1 cellular context compared by ENCODE assay signal in the genomic region with DNA sequence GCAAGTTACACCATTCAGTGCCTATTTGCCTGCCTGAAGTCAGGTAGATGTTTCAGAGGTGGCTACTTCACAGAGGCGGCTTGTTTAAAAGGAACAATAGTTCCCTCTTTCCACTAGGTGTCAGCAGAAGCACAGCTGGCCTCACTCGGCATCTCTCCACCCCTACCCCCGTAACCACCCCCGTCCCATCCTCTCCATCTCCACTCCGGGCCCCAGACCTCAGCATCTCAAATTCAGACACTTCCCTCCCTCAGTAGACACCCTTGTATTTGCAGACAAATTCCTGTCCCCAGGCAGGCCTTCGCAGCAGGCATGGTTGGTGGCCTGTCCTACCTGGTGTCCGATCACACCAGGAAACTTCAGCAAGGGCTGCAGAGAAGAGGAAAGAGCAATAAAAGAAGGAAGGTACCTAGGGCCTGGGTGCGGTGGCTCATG.
TF ChIP-seq lines count a peak whose summit lies in the region.

No MANE protein-coding gene starts in this region.

TF ChIP-seq in HCT116, 20 proteins besides CTCF, POLR2A, EP300 and RAD21:
- TF ChIP-seq REST (IDR thresholded peaks at IDR 0.05; ENCODE audit: low read depth) (no peak), POLR2AphosphoS5 (IDR thresholded peaks at IDR 0.05; ENCODE audit: low read depth, low read length) (no peak), TCF7L2 (IDR thresholded peaks at IDR 0.05; ENCODE audit: borderline replicate concordance, extremely low read depth, insufficient read depth, insufficient read length) (peak; percentile 57)
